8 cellular contexts compared by ENCODE assay signal in the genomic region with DNA sequence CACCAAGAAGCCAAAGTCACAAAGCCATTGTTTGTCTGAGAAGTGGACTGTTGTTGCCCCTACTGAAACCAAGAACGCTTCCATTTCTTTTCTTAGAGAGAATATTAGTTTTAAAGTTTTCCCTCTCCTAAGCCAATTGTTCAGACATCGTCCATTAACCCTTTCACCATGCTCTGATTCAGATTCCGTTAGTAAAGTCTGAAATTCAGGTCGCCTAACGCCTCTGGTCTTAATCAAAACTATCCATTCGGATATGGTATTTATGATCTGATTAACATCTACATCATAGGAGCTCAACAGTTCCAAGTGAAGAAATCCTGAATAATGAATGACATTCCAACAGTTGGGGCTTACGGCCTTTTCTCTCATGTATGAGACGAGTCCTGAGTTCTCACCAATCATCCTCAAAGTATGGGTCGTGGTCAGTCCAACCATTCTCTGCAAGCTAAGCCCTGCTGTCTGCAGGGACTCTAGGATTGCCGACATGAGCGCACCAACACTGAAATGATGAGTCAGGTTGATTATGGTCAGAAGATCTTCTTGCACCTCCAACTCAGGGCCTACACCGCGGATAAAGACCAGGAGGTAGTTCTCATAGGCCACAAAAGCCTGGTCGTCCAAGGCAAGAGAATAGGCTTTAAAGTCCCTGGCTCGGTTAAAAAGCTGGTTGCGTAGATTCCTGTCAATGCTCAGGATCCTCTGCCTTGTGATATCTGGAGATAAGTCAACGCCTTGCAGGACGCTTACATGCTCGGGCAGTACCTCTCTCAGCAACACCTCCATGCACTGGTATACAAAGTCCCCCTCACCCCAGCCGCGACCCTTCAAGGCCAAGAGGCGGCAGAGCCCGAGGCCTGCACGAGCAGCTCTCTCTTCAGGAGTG. TPM values are rescaled to one million over a fixed set of nuclear protein-coding genes. Genes with fewer than 3 reads are reported as not detected.
DNase-seq lines count a peak whose midpoint lies in the region; ATAC-seq and TF ChIP-seq lines count a peak whose summit lies in the region.

No MANE protein-coding gene starts in this region.

- intact Hi-C loops in transverse colon (cut with DNase I; ENCODE audit: low total_unique reads), result no loop called here

- no peak for TF ChIP-seq POLR2A in transverse colon (IDR thresholded peaks at IDR 0.05)

- ATAC-seq in GM21528 (IDR thresholded peaks at IDR 0.05; ENCODE audit: low FRiP score, unreplicated experiment) (no peak), HG03175 (IDR thresholded peaks at IDR 0.05; ENCODE audit: unreplicated experiment) (no peak)

- H3K27me3 ChIP-seq in transverse colon, result no peaks in the 10 kb centered on the region

- in situ Hi-C loops in transverse colon (cut with MboI; ENCODE audit: low pct_ligation_motif_present in 1 of 4, low pct_unique_long_range_greater_than_20kb in 1 of 4, low sequenced_read_pairs in 3 of 4), result no loop called here

- TF ChIP-seq CTCF in transverse colon (IDR thresholded peaks at IDR 0.05), result no peak

- peaks cover 0 to 9% (median 3%) of the 10 kb centered on the region in 4 donors for H3K36me3 ChIP-seq in transverse colon

- H3K9me3 ChIP-seq in transverse colon, result no peaks in the 10 kb centered on the region

- H3K27ac ChIP-seq in transverse colon, result peak overlapping the region; percentile 90 to 100 (median 98)

- H3K4me1 ChIP-seq in transverse colon, result peaks cover 27 to 59% (median 43%) of the 10 kb centered on the region in 4 donors

- peak overlapping the region; percentile 17 to 80 (median 66) for H3K4me3 ChIP-seq in transverse colon

- WGBS in transverse colon (ENCODE audit: low coverage in 1 of 2), 2 donors, result 27 to 32% methylated on average over 10 to 24 of the region's 24 CpGs

- DNase-seq in stimulated activated CD4-positive, alpha-beta T cell treated with anti-CD3 and anti-CD28 coated beads, Interleukin-12 subunit alpha, Interleukin-12 subunit beta, amount 100 ng/mL, for 48 hours (ENCODE audit: low read depth in 2 of 3, low spot score in 1 of 3), result peak in 2 of 3 donors; percentile 7 to 18
- no peak for DNase-seq in stimulated activated CD4-positive, alpha-beta T cell treated with anti-CD3 and anti-CD28 coated beads, Interleukin-2, amount 100 ng/mL, for 48 hours
- DNase-seq in astrocyte of the hippocampus (ENCODE audit: low read depth, low spot score), result peak; percentile 67
- DNase-seq in left kidney (ENCODE audit: low read depth, low spot score), result peak; percentile 66
- peak; percentile 35 for DNase-seq in transverse colon
- no peak for DNase-seq in NCI-H1105 treated with DMSO at 0.1 percent for 48 hours (lab: John Stamatoyannopoulos, UW)

- TF ChIP-seq EP300 in transverse colon (IDR thresholded peaks at IDR 0.05; ENCODE audit: low read depth), result no peak

RNA-seq across cellular contexts. Expression of gene EPM2AIP1, which starts 0.8 kb away (rescaled TPM):
- 10 to 100 TPM in 1 of 4 donors, 1 to 10 TPM in 3; 5.8 to 22.9 (median 7.1) TPM for total RNA-seq in transverse colon

RNA-seq across cellular contexts. Expression of gene MLH1, which starts 1.2 kb away (rescaled TPM):
- total RNA-seq in transverse colon, result 10 to 100 TPM; 19.4 to 38.0 (median 27.8) TPM

RNA-seq across cellular contexts. Expression of gene TRANK1, which starts 47.3 kb away (rescaled TPM):
- total RNA-seq in transverse colon, result 100 to 1,000 TPM in 3 of 4 donors, 10 to 100 TPM in 1; 91.5 to 179 (median 116) TPM

Comparison
In these comparisons a context has a peak if more than half of its experiments do, and no peak if none do; other contexts are left out.
1. DNase-seq: peak in stimulated activated CD4-positive, alpha-beta T cell treated with anti-CD3 and anti-CD28 coated beads, Interleukin-12 subunit alpha, Interleukin-12 subunit beta, amount 100 ng/mL, for 48 hours (2 of 3), astrocyte of the hippocampus (single experiment), left kidney (single experiment) and transverse colon (single experiment); none in stimulated activated CD4-positive, alpha-beta T cell treated with anti-CD3 and anti-CD28 coated beads, Interleukin-2, amount 100 ng/mL, for 48 hours (0 of 2) and NCI-H1105 treated with DMSO at 0.1 percent for 48 hours (single experiment).